14 cellular contexts compared by ENCODE assay signal in genomic region chr14:65359503-65359902, GRCh38. TPM values are rescaled to one million over a fixed set of nuclear protein-coding genes. Genes with fewer than 3 reads are reported as not detected.
DNase-seq lines count a peak whose midpoint lies in the region; ATAC-seq and TF ChIP-seq lines count a peak whose summit lies in the region.
"Had no signal": no experiment of that assay in that cellular context is flagged by ENCODE, and none has a peak within 500 bp of the region (broad histone marks: within the 10 kb centered on the region; RNA-seq: fewer than 3 reads in every experiment).

No MANE protein-coding gene starts in this region.

- TF ChIP-seq CTCF in mammary epithelial cell (conservative IDR thresholded peaks at IDR 0.05 in 1 of 2, IDR thresholded peaks at IDR 0.05 in 1 of 2; ENCODE audit: extremely low read depth in 1 of 2, insufficient read depth in 1 of 2, low read depth in 1 of 2, low read length in 2 of 2) (peak; percentile 19 to 38), gastrocnemius medialis (IDR thresholded peaks at IDR 0.05 in 4 of 5, conservative IDR thresholded peaks at IDR 0.05 in 1 of 5) (no peak), right atrium auricular region (IDR thresholded peaks at IDR 0.05) (no peak)

- no peak overlapping the region for H3K27ac ChIP-seq in mammary epithelial cell (ENCODE audit: insufficient read depth, low read depth, low read length)
- H3K27ac ChIP-seq in gastrocnemius medialis: peak overlapping the region; percentile 64 to 81 (median 78)
- H3K27ac ChIP-seq in right atrium auricular region: no peak overlapping the region

- H3K4me1 Mint-ChIP-seq in T-helper 1 cell treated with Interleukin-12 subunit alpha and Interleukin-12 subunit beta and Interleukin-4 antibody, amounts not matched to agents 30 μg/mL and 1 μg/mL, for 36 hours (ENCODE audit: low read depth): peaks cover 53% of the 10 kb centered on the region

- H3K27me3 Mint-ChIP-seq in T-helper 1 cell treated with Interleukin-12 subunit alpha and Interleukin-12 subunit beta and Interleukin-4 antibody, amounts not matched to agents 30 μg/mL and 1 μg/mL, for 36 hours (ENCODE audit: low read depth): no peaks in the 10 kb centered on the region
- H3K27me3 Mint-ChIP-seq: brain had no signal

- no peaks in the 10 kb centered on the region for H4K20me1 ChIP-seq in mammary epithelial cell (ENCODE audit: insufficient read depth, low read length)

- H3K36me3 Mint-ChIP-seq in T-helper 1 cell treated with Interleukin-12 subunit alpha and Interleukin-12 subunit beta and Interleukin-4 antibody, amounts not matched to agents 30 μg/mL and 1 μg/mL, for 36 hours (ENCODE audit: low read depth): peaks cover 39% of the 10 kb centered on the region
- H3K36me3 Mint-ChIP-seq: brain, mesothelial cell of epicardium had no signal

- H3K9ac ChIP-seq in mammary epithelial cell (ENCODE audit: insufficient read depth, low read length): no peak overlapping the region

- in situ Hi-C loops in mammary epithelial cell (cut with MboI; ENCODE audit: low sequenced_read_pairs in 2 of 2) (no loop called here), gastrocnemius medialis (cut with MboI; ENCODE audit: low sequenced_read_pairs in 4 of 4) (loop anchor here in 2 of 4 donors (25.0 kb wide), 1 partner anchor 372 kb away; the partner anchor contains the start of gene FNTB (in 2 of the 2))

- no TSS peak for BruUV-seq in mammary epithelial cell (replicated peaks; lab: Mats Ljungman, UMichigan)

- no peak overlapping the region for H3K4me3 ChIP-seq in mammary epithelial cell (replicated peaks in 1 of 3; ENCODE audit: insufficient read depth in 1 of 3, low read depth in 2 of 3, low read length in 3 of 3)
- no peak overlapping the region for H3K4me3 ChIP-seq in gastrocnemius medialis
- no peak overlapping the region for H3K4me3 ChIP-seq in right atrium auricular region

- no peak for TF ChIP-seq POLR2A in gastrocnemius medialis (IDR thresholded peaks at IDR 0.05)

- no peak overlapping the region for H3K4me3 Mint-ChIP-seq in T-helper 1 cell treated with Interleukin-12 subunit alpha and Interleukin-12 subunit beta and Interleukin-4 antibody, amounts not matched to agents 30 μg/mL and 1 μg/mL, for 36 hours
- H3K4me3 Mint-ChIP-seq: brain, mesothelial cell of epicardium had no signal

- H3K9me3 ChIP-seq in mammary epithelial cell (replicated peaks; ENCODE audit: insufficient read depth, low read length): no peaks in the 10 kb centered on the region
- no peaks in the 10 kb centered on the region for H3K9me3 ChIP-seq in gastrocnemius medialis
- no peaks in the 10 kb centered on the region for H3K9me3 ChIP-seq in right atrium auricular region

- ATAC-seq in gastrocnemius medialis: no peak
- ATAC-seq in GM18868 (IDR thresholded peaks at IDR 0.05; ENCODE audit: unreplicated experiment): no peak

- H3K4me1 ChIP-seq in mammary epithelial cell (ENCODE audit: insufficient read depth, low read length) (peaks cover 45% of the 10 kb centered on the region), gastrocnemius medialis (peaks cover 39 to 43% of the 10 kb centered on the region in 2 donors), right atrium auricular region (no peaks in the 10 kb centered on the region)

- H3K9me3 Mint-ChIP-seq in T-helper 1 cell treated with Interleukin-12 subunit alpha and Interleukin-12 subunit beta and Interleukin-4 antibody, amounts not matched to agents 30 μg/mL and 1 μg/mL, for 36 hours: no peaks in the 10 kb centered on the region
- H3K9me3 Mint-ChIP-seq: mesothelial cell of epicardium had no signal

- H3K27ac Mint-ChIP-seq in T-helper 1 cell treated with Interleukin-12 subunit alpha and Interleukin-12 subunit beta and Interleukin-4 antibody, amounts not matched to agents 30 μg/mL and 1 μg/mL, for 36 hours: peak overlapping the region; percentile 57

- WGBS in mammary epithelial cell (ENCODE audit: low coverage, missing lambda C conversion rate): 45% methylated on average over 3 of the region's 3 CpGs

- dilution Hi-C loops in mammary epithelial cell (cut with HindIII; ENCODE audit: low sequenced_read_pairs): no loop called here

- H3K4me2 ChIP-seq in mammary epithelial cell (ENCODE audit: insufficient read depth, low read depth, low read length): no peak overlapping the region

- DNase-seq in T-helper 1 cell (no peak), MV-4-11 (lab: John Stamatoyannopoulos, UW) (peak; percentile 83), mammary epithelial cell (peak; percentile 62), gastrocnemius medialis (no peak), T1000 (lab: John Stamatoyannopoulos, UW) (no peak), right atrium auricular region (ENCODE audit: low spot score) (no peak)
- DNase-seq: glutamatergic neuron; Kasumi-1; small intestine; stimulated activated naive CD4-positive, alpha-beta T cell had no signal

- H3K79me2 ChIP-seq in mammary epithelial cell (ENCODE audit: insufficient read depth, low read length): no peaks in the 10 kb centered on the region

- intact Hi-C loops in mammary epithelial cell (cut with micrococcal nuclease) (loop anchor here (5.0 kb wide), 2 partner anchors 77 to 137 kb away; no protein-coding TSS in a partner anchor), gastrocnemius medialis (cut with DNase I; ENCODE audit: low total_unique reads) (no loop called here)

- CTCF ChIA-PET in mammary epithelial cell (lab: Charles Lee; ENCODE audit: low non-redundant PET): interaction anchor here (0.6 to 1.1 kb wide), 3 partner anchors 10 to 420 kb away, joined by 3 to 4 read pairs (median 3); no protein-coding TSS in a partner anchor

- H3K36me3 ChIP-seq in mammary epithelial cell (ENCODE audit: insufficient read depth, low read length): no peaks in the 10 kb centered on the region
- H3K36me3 ChIP-seq in gastrocnemius medialis: no peaks in the 10 kb centered on the region
- no peaks in the 10 kb centered on the region for H3K36me3 ChIP-seq in right atrium auricular region

- H3K27me3 ChIP-seq in mammary epithelial cell (ENCODE audit: insufficient read depth, low read length) (no peaks in the 10 kb centered on the region), gastrocnemius medialis (no peaks in the 10 kb centered on the region), right atrium auricular region (no peaks in the 10 kb centered on the region)

- H2AFZ ChIP-seq in mammary epithelial cell (ENCODE audit: low read depth, low read length): no peak overlapping the region

RNA-seq across cellular contexts. Expression of gene FUT8, which starts 53.0 kb away (rescaled TPM):
- total RNA-seq in mammary epithelial cell: 10 to 100 TPM; 14.4 to 22.0 TPM
- polyA plus RNA-seq in mammary epithelial cell: 12.7 TPM
- polyA minus RNA-seq in mammary epithelial cell: 63.8 TPM
- 10 to 100 TPM in 1 of 4 donors, 1 to 10 TPM in 3; 6.5 to 11.3 (median 9.3) TPM for total RNA-seq in gastrocnemius medialis
- total RNA-seq in right atrium auricular region: 10 to 100 TPM in 1 of 2 donors, 1 to 10 TPM in 1; 9.5 to 13.5 TPM

Comparison
In these comparisons a context has a peak if more than half of its experiments do, and no peak if none do; other contexts are left out.
1. DNase-seq: peak in MV-4-11 (single experiment) and mammary epithelial cell (single experiment); none in T-helper 1 cell (0 of 5), gastrocnemius medialis (0 of 2), T1000 (single experiment) and right atrium auricular region (single experiment).
2. H3K27ac ChIP-seq: peak in gastrocnemius medialis (4 of 4); none in mammary epithelial cell (single experiment) and right atrium auricular region (0 of 2).
3. CTCF ChIP-seq: peak in mammary epithelial cell (2 of 2); none in gastrocnemius medialis (0 of 5) and right atrium auricular region (0 of 2).